In genomic region chr2:133434962-133435668, GRCh38 we compare ENCODE assay signal across 10 cellular contexts.
DNase-seq lines count a peak whose midpoint lies in the region; ATAC-seq and TF ChIP-seq lines count a peak whose summit lies in the region.
"Had no signal": no experiment of that assay in that cellular context is flagged by ENCODE, and none has a peak within 500 bp of the region (broad histone marks: within the 10 kb centered on the region; RNA-seq: fewer than 3 reads in every experiment).

No MANE protein-coding gene starts in this region.

- no peak overlapping the region for H3K14ac ChIP-seq in mesenchymal stem cell (ENCODE audit: low read length in 2 of 2)

- H4K8ac ChIP-seq in mesenchymal stem cell (ENCODE audit: low read length): no peak overlapping the region

- H4K20me1 ChIP-seq in GM23338 (replicated peaks; ENCODE audit: insufficient read depth): no peaks in the 10 kb centered on the region

- H3K4me1 Mint-ChIP-seq in GM23338: peaks cover 4% of the 10 kb centered on the region; the same call in 1 of the 3 replicates

- H2AFZ ChIP-seq in mesenchymal stem cell (ENCODE audit: low read depth, low read length) (no peak overlapping the region), GM23338 (no peak overlapping the region)

- H3K79me1 ChIP-seq in mesenchymal stem cell (replicated peaks; ENCODE audit: low read length, poor library complexity, severe bottlenecking): peaks cover 2% of the 10 kb centered on the region

- H4K91ac ChIP-seq in mesenchymal stem cell (ENCODE audit: low read length): no peak overlapping the region

- TF ChIP-seq CTCF in GM23338 (conservative IDR thresholded peaks at IDR 0.05; ENCODE audit: low read depth in 2 of 2): no peak

- no peak overlapping the region for H3K27ac Mint-ChIP-seq in GM23338

- H3K9ac ChIP-seq in mesenchymal stem cell (ENCODE audit: low read length): no peak overlapping the region

- no peak overlapping the region for H2BK15ac ChIP-seq in mesenchymal stem cell (ENCODE audit: low read depth, poor library complexity, severe bottlenecking)

- no peaks in the 10 kb centered on the region for H3K36me3 Mint-ChIP-seq in GM23338 (ENCODE audit: low read depth)

- H3K9me3 ChIP-seq in mesenchymal stem cell (ENCODE audit: control insufficient read depth, low read length): no peaks in the 10 kb centered on the region

- no peaks in the 10 kb centered on the region for H3K9me3 Mint-ChIP-seq in GM23338

- H3K9me2 ChIP-seq in GM23338 (ENCODE audit: insufficient read depth): no peaks in the 10 kb centered on the region

- H3F3A ChIP-seq in GM23338 (replicated peaks; ENCODE audit: low read depth): no peaks in the 10 kb centered on the region

- ATAC-seq in GM23338: no peak
- no peak for ATAC-seq in GM21367 (IDR thresholded peaks at IDR 0.05; ENCODE audit: unreplicated experiment)

- H3K79me2 ChIP-seq in GM23338 (replicated peaks; ENCODE audit: insufficient read depth): no peaks in the 10 kb centered on the region

- no peak overlapping the region for H3K18ac ChIP-seq in mesenchymal stem cell (ENCODE audit: low read depth in 1 of 2, low read length in 2 of 2)

- 68% methylated on average over 5 of the region's 5 CpGs for WGBS in mesenchymal stem cell

- no peak overlapping the region for H3K4me3 ChIP-seq in mesenchymal stem cell (ENCODE audit: insufficient read depth in 1 of 2, low read depth in 1 of 2, low read length in 2 of 2)
- no peak overlapping the region for H3K4me3 ChIP-seq in GM23338
- H3K4me3 ChIP-seq: lung had no signal

- H2BK120ac ChIP-seq in mesenchymal stem cell (ENCODE audit: low read depth, low read length): no peak overlapping the region

- H3K23ac ChIP-seq in mesenchymal stem cell (ENCODE audit: low read length in 2 of 2): no peak overlapping the region

- H2AK5ac ChIP-seq in mesenchymal stem cell (ENCODE audit: low read length, severe bottlenecking): no peak overlapping the region

- H3K4me2 ChIP-seq in mesenchymal stem cell (ENCODE audit: low read length, poor library complexity, severe bottlenecking) (no peak overlapping the region), GM23338 (no peak overlapping the region)

- no peak overlapping the region for H2BK5ac ChIP-seq in mesenchymal stem cell (ENCODE audit: low read depth, low read length, poor library complexity, severe bottlenecking)

- H3K4me1 ChIP-seq in mesenchymal stem cell (ENCODE audit: control insufficient read depth, insufficient read depth, low read depth, low read length) (peaks cover 2% of the 10 kb centered on the region), GM23338 (ENCODE audit: insufficient read depth) (no peaks in the 10 kb centered on the region)

- H3K36me3 ChIP-seq in mesenchymal stem cell (ENCODE audit: control insufficient read depth in 1 of 2, insufficient read depth in 2 of 2, low read depth in 1 of 2, low read length in 2 of 2) (no peaks in the 10 kb centered on the region), GM23338 (ENCODE audit: insufficient read depth) (no peaks in the 10 kb centered on the region)

- no peaks in the 10 kb centered on the region for H3K27me3 Mint-ChIP-seq in GM23338 (ENCODE audit: insufficient read depth, low read depth, poor library complexity)

- no peak overlapping the region for H2BK12ac ChIP-seq in mesenchymal stem cell (ENCODE audit: low read length in 2 of 2)

- DNase-seq in DMS 273 (lab: John Stamatoyannopoulos, UW; ENCODE audit: unreplicated experiment): peak; percentile 82
- peak; percentile 31 for DNase-seq in NCI-H1694 (lab: John Stamatoyannopoulos, UW)
- peak; percentile 99 for DNase-seq in amniotic epithelial cell (ENCODE audit: low read depth)
- no peak for DNase-seq in mesenchymal stem cell
- DNase-seq in pons (ENCODE audit: low spot score): no peak
- no peak for DNase-seq in GM23338 (ENCODE audit: low spot score)
- no peak for DNase-seq in globus pallidus (ENCODE audit: low spot score)
- DNase-seq: activated CD8-positive, alpha-beta memory T cell treated with anti-CD3 and anti-CD28 coated beads, Interleukin-2, amount 50 U/mL, for 4 hours had no signal

- peak overlapping the region; percentile 17 for H3K27ac ChIP-seq in mesenchymal stem cell (ENCODE audit: low read length, poor library complexity, severe bottlenecking)
- no peak overlapping the region for H3K27ac ChIP-seq in GM23338 (ENCODE audit: low read depth)

- no peak overlapping the region for H3K4ac ChIP-seq in mesenchymal stem cell (ENCODE audit: low read depth in 1 of 2, low read length in 2 of 2)

- H3K4me3 Mint-ChIP-seq in GM23338: no peak overlapping the region

- H3K27me3 ChIP-seq in mesenchymal stem cell (ENCODE audit: control insufficient read depth in 1 of 2, insufficient read depth in 1 of 2, low read length in 2 of 2) (no peaks in the 10 kb centered on the region), GM23338 (ENCODE audit: insufficient read depth) (no peaks in the 10 kb centered on the region)

TF ChIP-seq in GM23338, 12 proteins besides CTCF, POLR2A, EP300 and RAD21 (continues in another document):
- TF ChIP-seq EZH2phosphoT487 (IDR thresholded peaks at IDR 0.05; ENCODE audit: unreplicated experiment) (no peak), ZNF331 (CRISPR knock-in tag; IDR thresholded peaks at IDR 0.05; ENCODE audit: low read depth) (no peak), EZH2 (IDR thresholded peaks at IDR 0.05; ENCODE audit: low read depth, unreplicated experiment) (no peak), POLR2AphosphoS5 (IDR thresholded peaks at IDR 0.05; ENCODE audit: low read depth) (no peak), ZNF114 (CRISPR knock-in tag; IDR thresholded peaks at IDR 0.05) (no peak), JUNB (IDR thresholded peaks at IDR 0.05; ENCODE audit: unreplicated experiment) (no peak), ZNF462 (CRISPR knock-in tag; IDR thresholded peaks at IDR 0.05) (no peak), NANOG (IDR thresholded peaks at IDR 0.05; ENCODE audit: borderline replicate concordance) (no peak), STAT1 (IDR thresholded peaks at IDR 0.05; ENCODE audit: unreplicated experiment) (no peak)

Comparison
In these comparisons a context has a peak if more than half of its experiments do, and no peak if none do; other contexts are left out.
1. DNase-seq: peak in DMS 273 (single experiment), NCI-H1694 (single experiment) and amniotic epithelial cell (single experiment); none in mesenchymal stem cell (single experiment), pons (single experiment), GM23338 (single experiment) and globus pallidus (single experiment).